ENCODE assay signal across 1 cellular context in genomic region chr12:101939856-101940265, GRCh38.
A peak's percentile ranks its signal among the peaks of the same experiment; 100 is the strongest.
TF ChIP-seq lines count a peak whose summit lies in the region.

No MANE protein-coding gene starts in this region.

TF ChIP-seq in GM12878, 131 proteins besides CTCF, POLR2A, EP300 and RAD21 (continued from another document and continues in another):
- TF ChIP-seq BCLAF1 (IDR thresholded peaks at IDR 0.05) (no peak), JUND (IDR thresholded peaks at IDR 0.05; ENCODE audit: low read depth, low read length) (0 out of 2 replicates have a peak, but pooled peaks have one; percentile 37), NR2F1 (conservative IDR thresholded peaks at IDR 0.05) (no peak), ZBED1 (IDR thresholded peaks at IDR 0.05; ENCODE audit: borderline replicate concordance) (no peak), SMC3 (IDR thresholded peaks at IDR 0.05; ENCODE audit: borderline replicate concordance, low read length) (peak; percentile 76), NFIC (IDR thresholded peaks at IDR 0.05; ENCODE audit: low read depth, low read length) (no peak), ZZZ3 (IDR thresholded peaks at IDR 0.05; ENCODE audit: control insufficient read depth, insufficient read length, low read depth) (no peak), E4F1 (IDR thresholded peaks at IDR 0.05; ENCODE audit: borderline replicate concordance, partially characterized antibody) (no peak), IKZF1 (conservative IDR thresholded peaks at IDR 0.05) (no peak), STAT1 (conservative IDR thresholded peaks at IDR 0.05) (no peak), MLLT1 (IDR thresholded peaks at IDR 0.05) (no peak), NFYA (IDR thresholded peaks at IDR 0.05; ENCODE audit: borderline replicate concordance, low read depth, low read length) (no peak), USF1 (IDR thresholded peaks at IDR 0.05; ENCODE audit: borderline replicate concordance, extremely low read length, insufficient read depth, low read depth, low read length) (no peak), ESRRA (IDR thresholded peaks at IDR 0.05; ENCODE audit: low read length) (no peak), RUNX3 (IDR thresholded peaks at IDR 0.05; ENCODE audit: low read length) (peak; percentile 36; the same call in 1 of the 2 replicates), ZNF24 (IDR thresholded peaks at IDR 0.05) (no peak), IRF3 (IDR thresholded peaks at IDR 0.05) (no peak), POU2F2 (IDR thresholded peaks at IDR 0.05; ENCODE audit: borderline replicate concordance, low read depth, low read length) (0 out of 3 replicates have a peak, but pooled peaks have one; percentile 28), ZSCAN29 (IDR thresholded peaks at IDR 0.05) (no peak), REST (IDR thresholded peaks at IDR 0.05; ENCODE audit: low read depth, low read length) (no peak), HDGF (IDR thresholded peaks at IDR 0.05) (no peak), RAD51 (IDR thresholded peaks at IDR 0.05) (no peak), EED (IDR thresholded peaks at IDR 0.05; ENCODE audit: low read depth) (no peak), YY1 (IDR thresholded peaks at IDR 0.05; ENCODE audit: low read depth, low read length) (peak; percentile 64; the same call in 1 of the 2 replicates), GABPA (IDR thresholded peaks at IDR 0.05; ENCODE audit: low read depth) (no peak), MTA3 (IDR thresholded peaks at IDR 0.05; ENCODE audit: borderline replicate concordance, low read length) (no peak), FOS (IDR thresholded peaks at IDR 0.05; ENCODE audit: borderline replicate concordance, extremely low read depth, insufficient read length) (no peak), PBX3 (IDR thresholded peaks at IDR 0.05; ENCODE audit: insufficient replicate concordance, low read depth, low read length) (no peak), SRF (IDR thresholded peaks at IDR 0.05; ENCODE audit: low read depth in 2 of 2, low read length in 2 of 2) (no peak), PKNOX1 (IDR thresholded peaks at IDR 0.05) (no peak), KLF5 (IDR thresholded peaks at IDR 0.05; ENCODE audit: partially characterized antibody) (no peak), RCOR1 (conservative IDR thresholded peaks at IDR 0.05; ENCODE audit: low read depth, low read length) (no peak), ASH2L (IDR thresholded peaks at IDR 0.05; ENCODE audit: borderline replicate concordance, low read depth) (no peak), ELK1 (IDR thresholded peaks at IDR 0.05; ENCODE audit: low read depth, low read length) (no peak), SMARCA5 (IDR thresholded peaks at IDR 0.05) (0 out of 2 replicates have a peak, but pooled peaks have one; percentile 22), E2F4 (IDR thresholded peaks at IDR 0.05; ENCODE audit: low read depth, low read length) (no peak), NKRF (conservative IDR thresholded peaks at IDR 0.05) (no peak), FOXK2 (IDR thresholded peaks at IDR 0.05) (no peak), ATF3 (IDR thresholded peaks at IDR 0.05; ENCODE audit: borderline replicate concordance, extremely low read depth, low read depth, low read length) (no peak), MEF2A (IDR thresholded peaks at IDR 0.05; ENCODE audit: insufficient read depth, low read depth, low read length) (no peak), EZH2 (IDR thresholded peaks at IDR 0.05; ENCODE audit: borderline replicate concordance, control insufficient read depth, low read depth, low read length) (no peak), MXI1 (IDR thresholded peaks at IDR 0.05; ENCODE audit: low read depth, low read length) (no peak)
